In the genomic region with DNA sequence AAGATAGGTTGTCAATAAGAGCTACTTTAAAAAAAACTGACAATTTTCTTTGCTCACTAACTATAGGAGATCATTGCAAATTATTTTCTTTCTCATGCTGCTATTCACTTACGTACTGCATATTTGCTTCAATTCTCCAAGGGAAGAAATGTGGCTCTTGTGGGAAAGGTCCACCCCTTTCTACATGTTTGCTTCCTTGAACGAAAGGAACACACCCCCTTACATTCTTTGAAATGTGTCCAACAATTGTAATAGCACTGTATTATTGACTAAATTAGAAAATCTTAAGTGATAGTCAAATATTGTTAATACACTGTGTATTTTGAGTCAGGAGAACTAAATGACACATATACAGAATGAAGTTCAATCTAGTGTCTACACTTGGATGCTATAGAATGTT, we compare ENCODE assay signal across 1 cellular context.
TF ChIP-seq lines count a peak whose summit lies in the region.

No MANE protein-coding gene starts in this region.

TF ChIP-seq in SK-N-SH treated with all-trans-retinoic acid at 6 μM for 48 hours, 23 proteins besides CTCF, POLR2A, EP300 and RAD21 (continued from another document):
- TF ChIP-seq BACH2 (CRISPR knock-in tag; IDR thresholded peaks at IDR 0.05; ENCODE audit: borderline replicate concordance) (no peak), SNAI2 (CRISPR knock-in tag; IDR thresholded peaks at IDR 0.05) (no peak), RARB (CRISPR knock-in tag; IDR thresholded peaks at IDR 0.05) (no peak), ZNF565 (CRISPR knock-in tag; conservative IDR thresholded peaks at IDR 0.05; ENCODE audit: low read depth) (no peak), ZFP30 (CRISPR knock-in tag; IDR thresholded peaks at IDR 0.05) (no peak), TOX (CRISPR knock-in tag; IDR thresholded peaks at IDR 0.05; ENCODE audit: borderline replicate concordance) (no peak)
- TF ChIP-seq, protein P1, sequence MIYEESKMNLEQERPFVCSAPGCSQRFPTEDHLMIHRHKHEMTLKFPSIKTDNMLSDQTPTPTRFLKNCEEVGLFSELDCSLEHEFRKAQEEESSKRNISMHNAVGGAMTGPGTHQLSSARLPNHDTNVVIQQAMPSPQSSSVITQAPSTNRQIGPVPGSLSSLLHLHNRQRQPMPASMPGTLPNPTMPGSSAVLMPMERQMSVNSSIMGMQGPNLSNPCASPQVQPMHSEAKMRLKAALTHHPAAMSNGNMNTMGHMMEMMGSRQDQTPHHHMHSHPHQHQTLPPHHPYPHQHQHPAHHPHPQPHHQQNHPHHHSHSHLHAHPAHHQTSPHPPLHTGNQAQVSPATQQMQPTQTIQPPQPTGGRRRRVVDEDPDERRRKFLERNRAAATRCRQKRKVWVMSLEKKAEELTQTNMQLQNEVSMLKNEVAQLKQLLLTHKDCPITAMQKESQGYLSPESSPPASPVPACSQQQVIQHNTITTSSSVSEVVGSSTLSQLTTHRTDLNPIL (CRISPR knock-in tag; IDR thresholded peaks at IDR 0.05; ENCODE audit: low read depth), result no peak
